Comparison of ENCODE assay signal across 19 cellular contexts in genomic region chr1:239302716-239303115, GRCh38.
DNase-seq lines count a peak whose midpoint lies in the region; ATAC-seq and TF ChIP-seq lines count a peak whose summit lies in the region.
"Had no signal": no experiment of that assay in that cellular context is flagged by ENCODE, and none has a peak within 500 bp of the region (broad histone marks: within the 10 kb centered on the region; RNA-seq: fewer than 3 reads in every experiment).

No MANE protein-coding gene starts in this region.

- no peaks in the 10 kb centered on the region for H3K27me3 ChIP-seq in HAP-1 (ENCODE audit: low read depth)
- H3K27me3 ChIP-seq in breast epithelium, result no peaks in the 10 kb centered on the region

- in situ Hi-C loops in HAP-1 (cut with MboI; ENCODE audit: low sequenced_read_pairs) (no loop called here), G401 (cut with HindIII; ENCODE audit: low sequenced_read_pairs) (no loop called here)

- ATAC-seq in left colon, result peak; percentile 48
- ATAC-seq: HCT116 had no signal

- intact Hi-C loops in left colon (cut with DNase I, micrococcal nuclease), result no loop called here
- intact Hi-C loops in breast epithelium (cut with DNase I; ENCODE audit: low total_unique reads), result no loop called here

- H3K9me3 ChIP-seq in HAP-1 (no peaks in the 10 kb centered on the region), breast epithelium (no peaks in the 10 kb centered on the region)

- no peak for TF ChIP-seq POLR2A in breast epithelium (IDR thresholded peaks at IDR 0.05)

- H3K4me1 ChIP-seq in HAP-1 (peaks cover 4% of the 10 kb centered on the region), breast epithelium (no peaks in the 10 kb centered on the region)

- no peak overlapping the region for H3K4me3 ChIP-seq in HAP-1
- H3K4me3 ChIP-seq in breast epithelium, result no peak overlapping the region
- H3K4me3 ChIP-seq: GM23248 had no signal

- DNase-seq in NCI-H82 (lab: John Stamatoyannopoulos, UW), result peak; percentile 10
- DNase-seq in NCI-H82 treated with DMSO at 0.1 percent for 48 hours (lab: John Stamatoyannopoulos, UW; ENCODE audit: unreplicated experiment), result no peak
- peak; percentile 51 to 64 for DNase-seq in HAP-1 (ENCODE audit: low spot score in 2 of 2)
- no peak for DNase-seq in left colon
- no peak for DNase-seq in stimulated activated CD4-positive, alpha-beta T cell treated with anti-CD3 and anti-CD28 coated beads, Interleukin-2, amount 100 ng/mL, for 48 hours
- no peak for DNase-seq in breast epithelium (ENCODE audit: low spot score in 2 of 2)
- no peak for DNase-seq in G401 (ENCODE audit: low spot score)
- DNase-seq: C1 segment of cervical spinal cord; CD4-positive, CD25-positive, alpha-beta regulatory T cell; CD8-positive, alpha-beta memory T cell; COR-L47; DMS 273 treated with DMSO at 0.1 percent for 48 hours; DMS53; DND-41; EL; GM23248; HFFc6; IMR-90 had no signal

- H3K27ac ChIP-seq in breast epithelium, result no peak overlapping the region
- H3K27ac ChIP-seq: GM23248 had no signal

- no peak for TF ChIP-seq CTCF in breast epithelium (IDR thresholded peaks at IDR 0.05)

- H3K36me3 ChIP-seq in HAP-1 (replicated peaks) (no peaks in the 10 kb centered on the region), breast epithelium (no peaks in the 10 kb centered on the region)

Comparison
In these comparisons a context has a peak if more than half of its experiments do, and no peak if none do; other contexts are left out.
1. DNase-seq: peak in NCI-H82 (single experiment) and HAP-1 (2 of 2); none in NCI-H82 treated with DMSO at 0.1 percent for 48 hours (single experiment), left colon (0 of 2), stimulated activated CD4-positive, alpha-beta T cell treated with anti-CD3 and anti-CD28 coated beads, Interleukin-2, amount 100 ng/mL, for 48 hours (0 of 2), breast epithelium (0 of 2) and G401 (single experiment).